In genomic region chr4:3106339-3107186, GRCh38 we compare ENCODE assay signal across 9 cellular contexts. TPM values are rescaled to one million over a fixed set of nuclear protein-coding genes. Genes with fewer than 3 reads are reported as not detected.
DNase-seq lines count a peak whose midpoint lies in the region; ATAC-seq, FAIRE-seq and TF ChIP-seq lines count a peak whose summit lies in the region.
"Had no signal": no experiment of that assay in that cellular context is flagged by ENCODE, and none has a peak within 500 bp of the region (broad histone marks: within the 10 kb centered on the region; RNA-seq: fewer than 3 reads in every experiment).

No MANE protein-coding gene starts in this region.

- no peak overlapping the region for H2AFZ ChIP-seq in osteoblast (ENCODE audit: low read length)

- peak; percentile 88 for ATAC-seq in GM21717 (IDR thresholded peaks at IDR 0.05; ENCODE audit: unreplicated experiment)

- WGBS in suprapubic skin: 3% methylated on average over 7 of the region's 7 CpGs

- H3K27me3 ChIP-seq in osteoblast (ENCODE audit: insufficient read depth, low read length): no peaks in the 10 kb centered on the region
- H3K27me3 ChIP-seq in suprapubic skin: no peaks in the 10 kb centered on the region

- H3K36me3 ChIP-seq in osteoblast (ENCODE audit: insufficient read depth, low read length) (peaks cover 35% of the 10 kb centered on the region), suprapubic skin (peaks cover 69% of the 10 kb centered on the region)

- peaks cover 24% of the 10 kb centered on the region for H3K79me2 ChIP-seq in osteoblast (ENCODE audit: insufficient read depth, low read length)

- in situ Hi-C loops in KBM-7 (cut with MboI; ENCODE audit: low pct_unique_long_range_greater_than_20kb, low sequenced_read_pairs) (no loop called here), SK-MEL-5 (cut with HindIII; ENCODE audit: low pct_unique_long_range_greater_than_20kb, low sequenced_read_pairs) (no loop called here)

- TF ChIP-seq CTCF in osteoblast (IDR thresholded peaks at IDR 0.05; ENCODE audit: extremely low read depth, low read depth, low read length): peak; percentile 100
- peak; percentile 94 to 95 for TF ChIP-seq CTCF in suprapubic skin (IDR thresholded peaks at IDR 0.05)

- no peak for TF ChIP-seq POLR2A in suprapubic skin (IDR thresholded peaks at IDR 0.05)

- H3K4me2 ChIP-seq in osteoblast (ENCODE audit: insufficient read depth, low read length): peak overlapping the region; percentile 0

- H3K27ac ChIP-seq in osteoblast (ENCODE audit: low read depth, low read length) (peak overlapping the region; percentile 96), suprapubic skin (no peak overlapping the region)

- peak; percentile 78 for FAIRE-seq in frontal cortex (lab: Jason Lieb, UNC)

- H3K9me3 ChIP-seq in osteoblast (ENCODE audit: low read depth, low read length) (no peaks in the 10 kb centered on the region), suprapubic skin (no peaks in the 10 kb centered on the region)

- DNase-seq in EL: peak; percentile 90
- peak; percentile 92 for DNase-seq in KBM-7
- peak; percentile 87 for DNase-seq in SK-MEL-5 (ENCODE audit: low read depth, low spot score)
- peak; percentile 78 for DNase-seq in activated gamma-delta T cell treated with anti-CD3 and anti-CD28 coated beads, Interleukin-2, amount 50 U/mL, for 16 hours (ENCODE audit: low read depth)
- peak; percentile 62 to 84 for DNase-seq in frontal cortex (ENCODE audit: low spot score in 2 of 2)
- peak; percentile 97 for DNase-seq in osteoblast (ENCODE audit: insufficient read length, low spot score, missing footprints)
- DNase-seq in suprapubic skin (ENCODE audit: low spot score in 2 of 2): peak; percentile 91 to 92

- no peak overlapping the region for H3K4me3 ChIP-seq in osteoblast (ENCODE audit: insufficient read depth, low read length)
- H3K4me3 ChIP-seq in suprapubic skin: no peak overlapping the region

- no peak for TF ChIP-seq EP300 in suprapubic skin (IDR thresholded peaks at IDR 0.05)

- H3K4me1 ChIP-seq in osteoblast (ENCODE audit: insufficient read depth, low read length): peaks cover 27% of the 10 kb centered on the region
- peaks cover 12% of the 10 kb centered on the region for H3K4me1 ChIP-seq in suprapubic skin

- H4K20me1 ChIP-seq in osteoblast (ENCODE audit: insufficient read depth, low read length): no peaks in the 10 kb centered on the region

RNA-seq across cellular contexts. Expression of gene HTT, which starts 32.1 kb away (rescaled TPM):
- total RNA-seq in SK-MEL-5 (2014; rRNA removed; shearing (Covaris generic)): 17.2 and 18.0 TPM in 2 replicates
- polyA plus RNA-seq in SK-MEL-5 (2015; cell fraction: cytosol; rRNA removed): 25.1 and 27.7 TPM in 2 replicates
- polyA plus RNA-seq in SK-MEL-5 (2015; cell fraction: nucleus; rRNA removed): 18.5 and 40.8 TPM in 2 replicates
- 50.1 TPM for total RNA-seq in frontal cortex
- total RNA-seq in osteoblast: 44.5 and 65.1 TPM in 2 replicates
- total RNA-seq in suprapubic skin: 100 to 1,000 TPM in 1 of 4 donors, 10 to 100 TPM in 3; 50.1 to 192 (median 81.0) TPM

RNA-seq across cellular contexts. Expression of gene HTT-AS, which starts 32.2 kb away (rescaled TPM):
- total RNA-seq in SK-MEL-5 (2014; rRNA removed; shearing (Covaris generic)): not detected in 2 replicates
- polyA plus RNA-seq in SK-MEL-5 (2015; cell fraction: cytosol; rRNA removed): not detected in 2 replicates
- not detected in 2 replicates for polyA plus RNA-seq in SK-MEL-5 (2015; cell fraction: nucleus; rRNA removed)
- total RNA-seq in frontal cortex (not detected), osteoblast (not detected in 2 replicates), suprapubic skin (not detected)
- total RNA-seq: subcutaneous adipose tissue had no signal
